In the genomic region with DNA sequence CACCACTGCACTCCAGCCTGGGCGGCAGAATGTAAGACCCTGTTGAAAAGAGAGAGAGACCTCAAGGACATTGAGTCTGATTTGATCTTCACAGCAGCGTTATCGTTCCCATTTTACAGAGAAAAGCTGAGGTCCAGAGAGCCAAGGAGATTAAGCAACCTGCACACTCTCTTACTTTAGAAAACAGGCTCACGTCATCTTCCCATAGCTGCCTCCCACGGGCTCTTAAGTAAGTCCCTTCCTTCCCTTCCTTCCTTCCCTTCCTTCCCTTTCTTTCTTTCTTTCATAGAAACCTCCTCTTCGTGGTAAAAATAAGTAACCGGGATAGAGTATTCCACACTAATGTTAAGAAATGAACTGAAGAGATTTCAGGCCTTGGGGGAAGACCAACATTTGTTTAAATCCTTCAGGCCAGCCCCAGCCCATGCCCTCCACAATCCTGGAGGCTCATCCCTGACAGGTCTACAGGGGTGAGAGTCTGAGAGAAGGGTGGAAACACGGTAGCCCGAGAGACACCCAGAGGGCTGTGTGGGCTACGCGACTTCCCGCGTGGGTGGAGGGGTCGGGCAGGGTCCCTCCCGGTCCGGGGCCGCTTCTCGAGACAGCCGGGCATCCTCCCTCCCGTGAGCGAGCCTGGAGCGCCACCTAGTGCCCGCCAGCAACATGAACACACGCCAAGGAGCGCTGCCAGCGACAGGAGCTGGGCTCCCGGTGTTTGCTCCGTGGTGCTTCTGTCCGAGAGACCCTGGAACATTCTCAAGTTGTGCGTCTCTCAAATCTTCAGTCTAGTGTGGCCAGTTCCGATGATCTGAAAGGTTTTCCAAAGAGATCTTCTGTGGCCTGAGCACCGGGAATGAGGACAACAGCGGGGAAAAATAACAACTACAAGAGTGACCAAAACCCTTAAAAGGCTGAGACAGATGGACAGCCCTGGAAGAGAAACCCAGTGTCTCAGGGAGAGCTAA, we compare ENCODE assay signal across 1 cellular context.
TF ChIP-seq lines count a peak whose summit lies in the region.

No MANE protein-coding gene starts in this region.

TF ChIP-seq in HepG2, 621 proteins besides CTCF, POLR2A, EP300 and RAD21 (continued from another document and continues in another):
- TF ChIP-seq TRAFD1 (CRISPR knock-in tag; IDR thresholded peaks at IDR 0.05; ENCODE audit: borderline replicate concordance), result no peak
- no peak for TF ChIP-seq ZNF101 (CRISPR knock-in tag; IDR thresholded peaks at IDR 0.05; ENCODE audit: borderline replicate concordance, low read depth)
- TF ChIP-seq ZSCAN29 (CRISPR knock-in tag; conservative IDR thresholded peaks at IDR 0.05), result no peak
- no peak for TF ChIP-seq ZNF235 (CRISPR knock-in tag; IDR thresholded peaks at IDR 0.05; ENCODE audit: borderline replicate concordance)
- TF ChIP-seq, protein P1, sequence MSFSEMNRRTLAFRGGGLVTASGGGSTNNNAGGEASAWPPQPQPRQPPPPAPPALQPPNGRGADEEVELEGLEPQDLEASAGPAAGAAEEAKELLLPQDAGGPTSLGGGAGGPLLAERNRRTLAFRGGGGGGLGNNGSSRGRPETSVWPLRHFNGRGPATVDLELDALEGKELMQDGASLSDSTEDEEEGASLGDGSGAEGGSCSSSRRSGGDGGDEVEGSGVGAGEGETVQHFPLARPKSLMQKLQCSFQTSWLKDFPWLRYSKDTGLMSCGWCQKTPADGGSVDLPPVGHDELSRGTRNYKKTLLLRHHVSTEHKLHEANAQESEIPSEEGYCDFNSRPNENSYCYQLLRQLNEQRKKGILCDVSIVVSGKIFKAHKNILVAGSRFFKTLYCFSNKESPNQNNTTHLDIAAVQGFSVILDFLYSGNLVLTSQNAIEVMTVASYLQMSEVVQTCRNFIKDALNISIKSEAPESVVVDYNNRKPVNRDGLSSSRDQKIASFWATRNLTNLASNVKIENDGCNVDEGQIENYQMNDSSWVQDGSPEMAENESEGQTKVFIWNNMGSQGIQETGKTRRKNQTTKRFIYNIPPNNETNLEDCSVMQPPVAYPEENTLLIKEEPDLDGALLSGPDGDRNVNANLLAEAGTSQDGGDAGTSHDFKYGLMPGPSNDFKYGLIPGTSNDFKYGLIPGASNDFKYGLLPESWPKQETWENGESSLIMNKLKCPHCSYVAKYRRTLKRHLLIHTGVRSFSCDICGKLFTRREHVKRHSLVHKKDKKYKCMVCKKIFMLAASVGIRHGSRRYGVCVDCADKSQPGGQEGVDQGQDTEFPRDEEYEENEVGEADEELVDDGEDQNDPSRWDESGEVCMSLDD (CRISPR knock-in tag; IDR thresholded peaks at IDR 0.05; ENCODE audit: borderline replicate concordance), result no peak
- no peak for TF ChIP-seq ARHGAP35 (CRISPR knock-in tag; IDR thresholded peaks at IDR 0.05; ENCODE audit: borderline replicate concordance)
- TF ChIP-seq BRF2 (CRISPR knock-in tag; IDR thresholded peaks at IDR 0.05), result no peak
- no peak for TF ChIP-seq ZNF552 (CRISPR knock-in tag; IDR thresholded peaks at IDR 0.05; ENCODE audit: borderline replicate concordance)
- no peak for TF ChIP-seq PPARG (CRISPR knock-in tag; conservative IDR thresholded peaks at IDR 0.05)
- TF ChIP-seq CC2D1A (CRISPR knock-in tag; IDR thresholded peaks at IDR 0.05), result no peak
- TF ChIP-seq, protein P2, sequence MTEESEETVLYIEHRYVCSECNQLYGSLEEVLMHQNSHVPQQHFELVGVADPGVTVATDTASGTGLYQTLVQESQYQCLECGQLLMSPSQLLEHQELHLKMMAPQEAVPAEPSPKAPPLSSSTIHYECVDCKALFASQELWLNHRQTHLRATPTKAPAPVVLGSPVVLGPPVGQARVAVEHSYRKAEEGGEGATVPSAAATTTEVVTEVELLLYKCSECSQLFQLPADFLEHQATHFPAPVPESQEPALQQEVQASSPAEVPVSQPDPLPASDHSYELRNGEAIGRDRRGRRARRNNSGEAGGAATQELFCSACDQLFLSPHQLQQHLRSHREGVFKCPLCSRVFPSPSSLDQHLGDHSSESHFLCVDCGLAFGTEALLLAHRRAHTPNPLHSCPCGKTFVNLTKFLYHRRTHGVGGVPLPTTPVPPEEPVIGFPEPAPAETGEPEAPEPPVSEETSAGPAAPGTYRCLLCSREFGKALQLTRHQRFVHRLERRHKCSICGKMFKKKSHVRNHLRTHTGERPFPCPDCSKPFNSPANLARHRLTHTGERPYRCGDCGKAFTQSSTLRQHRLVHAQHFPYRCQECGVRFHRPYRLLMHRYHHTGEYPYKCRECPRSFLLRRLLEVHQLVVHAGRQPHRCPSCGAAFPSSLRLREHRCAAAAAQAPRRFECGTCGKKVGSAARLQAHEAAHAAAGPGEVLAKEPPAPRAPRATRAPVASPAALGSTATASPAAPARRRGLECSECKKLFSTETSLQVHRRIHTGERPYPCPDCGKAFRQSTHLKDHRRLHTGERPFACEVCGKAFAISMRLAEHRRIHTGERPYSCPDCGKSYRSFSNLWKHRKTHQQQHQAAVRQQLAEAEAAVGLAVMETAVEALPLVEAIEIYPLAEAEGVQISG (CRISPR knock-in tag; IDR thresholded peaks at IDR 0.05), result no peak; the same call in 1 of the 2 replicates
- no peak for TF ChIP-seq SMAD3 (CRISPR knock-in tag; IDR thresholded peaks at IDR 0.05)
- no peak for TF ChIP-seq USF2 (IDR thresholded peaks at IDR 0.05; ENCODE audit: low read depth, low read length)
- TF ChIP-seq USF2 (CRISPR knock-in tag; IDR thresholded peaks at IDR 0.05; ENCODE audit: borderline replicate concordance), result no peak
- TF ChIP-seq EEA1 (CRISPR knock-in tag; IDR thresholded peaks at IDR 0.05; ENCODE audit: borderline replicate concordance), result no peak
- TF ChIP-seq MTF2 (CRISPR knock-in tag; IDR thresholded peaks at IDR 0.05; ENCODE audit: borderline replicate concordance), result peak; percentile 91; the same call in 1 of the 2 replicates
- TF ChIP-seq KDM5A (IDR thresholded peaks at IDR 0.05; ENCODE audit: borderline replicate concordance, low read length), result no peak
- no peak for TF ChIP-seq ZSCAN30 (CRISPR knock-in tag; IDR thresholded peaks at IDR 0.05)
- TF ChIP-seq ZNF777 (CRISPR knock-in tag; IDR thresholded peaks at IDR 0.05), result 0 out of 2 replicates have a peak, but pooled peaks have one; percentile 26
- TF ChIP-seq, protein P3, sequence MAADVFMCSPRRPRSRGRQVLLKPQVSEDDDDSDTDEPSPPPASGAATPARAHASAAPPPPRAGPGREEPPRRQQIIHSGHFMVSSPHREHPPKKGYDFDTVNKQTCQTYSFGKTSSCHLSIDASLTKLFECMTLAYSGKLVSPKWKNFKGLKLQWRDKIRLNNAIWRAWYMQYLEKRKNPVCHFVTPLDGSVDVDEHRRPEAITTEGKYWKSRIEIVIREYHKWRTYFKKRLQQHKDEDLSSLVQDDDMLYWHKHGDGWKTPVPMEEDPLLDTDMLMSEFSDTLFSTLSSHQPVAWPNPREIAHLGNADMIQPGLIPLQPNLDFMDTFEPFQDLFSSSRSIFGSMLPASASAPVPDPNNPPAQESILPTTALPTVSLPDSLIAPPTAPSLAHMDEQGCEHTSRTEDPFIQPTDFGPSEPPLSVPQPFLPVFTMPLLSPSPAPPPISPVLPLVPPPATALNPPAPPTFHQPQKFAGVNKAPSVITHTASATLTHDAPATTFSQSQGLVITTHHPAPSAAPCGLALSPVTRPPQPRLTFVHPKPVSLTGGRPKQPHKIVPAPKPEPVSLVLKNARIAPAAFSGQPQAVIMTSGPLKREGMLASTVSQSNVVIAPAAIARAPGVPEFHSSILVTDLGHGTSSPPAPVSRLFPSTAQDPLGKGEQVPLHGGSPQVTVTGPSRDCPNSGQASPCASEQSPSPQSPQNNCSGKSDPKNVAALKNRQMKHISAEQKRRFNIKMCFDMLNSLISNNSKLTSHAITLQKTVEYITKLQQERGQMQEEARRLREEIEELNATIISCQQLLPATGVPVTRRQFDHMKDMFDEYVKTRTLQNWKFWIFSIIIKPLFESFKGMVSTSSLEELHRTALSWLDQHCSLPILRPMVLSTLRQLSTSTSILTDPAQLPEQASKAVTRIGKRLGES (CRISPR knock-in tag; IDR thresholded peaks at IDR 0.05; ENCODE audit: borderline replicate concordance), result no peak
- TF ChIP-seq TEAD3 (CRISPR knock-in tag; optimal IDR thresholded peaks at IDR 0.05; ENCODE audit: borderline replicate concordance), result peak; percentile 77
- no peak for TF ChIP-seq RFX5 (IDR thresholded peaks at IDR 0.05; ENCODE audit: low read depth, low read length)
- no peak for TF ChIP-seq REPIN1 (CRISPR knock-in tag; IDR thresholded peaks at IDR 0.05; ENCODE audit: borderline replicate concordance, low read depth)
- TF ChIP-seq, protein P4, sequence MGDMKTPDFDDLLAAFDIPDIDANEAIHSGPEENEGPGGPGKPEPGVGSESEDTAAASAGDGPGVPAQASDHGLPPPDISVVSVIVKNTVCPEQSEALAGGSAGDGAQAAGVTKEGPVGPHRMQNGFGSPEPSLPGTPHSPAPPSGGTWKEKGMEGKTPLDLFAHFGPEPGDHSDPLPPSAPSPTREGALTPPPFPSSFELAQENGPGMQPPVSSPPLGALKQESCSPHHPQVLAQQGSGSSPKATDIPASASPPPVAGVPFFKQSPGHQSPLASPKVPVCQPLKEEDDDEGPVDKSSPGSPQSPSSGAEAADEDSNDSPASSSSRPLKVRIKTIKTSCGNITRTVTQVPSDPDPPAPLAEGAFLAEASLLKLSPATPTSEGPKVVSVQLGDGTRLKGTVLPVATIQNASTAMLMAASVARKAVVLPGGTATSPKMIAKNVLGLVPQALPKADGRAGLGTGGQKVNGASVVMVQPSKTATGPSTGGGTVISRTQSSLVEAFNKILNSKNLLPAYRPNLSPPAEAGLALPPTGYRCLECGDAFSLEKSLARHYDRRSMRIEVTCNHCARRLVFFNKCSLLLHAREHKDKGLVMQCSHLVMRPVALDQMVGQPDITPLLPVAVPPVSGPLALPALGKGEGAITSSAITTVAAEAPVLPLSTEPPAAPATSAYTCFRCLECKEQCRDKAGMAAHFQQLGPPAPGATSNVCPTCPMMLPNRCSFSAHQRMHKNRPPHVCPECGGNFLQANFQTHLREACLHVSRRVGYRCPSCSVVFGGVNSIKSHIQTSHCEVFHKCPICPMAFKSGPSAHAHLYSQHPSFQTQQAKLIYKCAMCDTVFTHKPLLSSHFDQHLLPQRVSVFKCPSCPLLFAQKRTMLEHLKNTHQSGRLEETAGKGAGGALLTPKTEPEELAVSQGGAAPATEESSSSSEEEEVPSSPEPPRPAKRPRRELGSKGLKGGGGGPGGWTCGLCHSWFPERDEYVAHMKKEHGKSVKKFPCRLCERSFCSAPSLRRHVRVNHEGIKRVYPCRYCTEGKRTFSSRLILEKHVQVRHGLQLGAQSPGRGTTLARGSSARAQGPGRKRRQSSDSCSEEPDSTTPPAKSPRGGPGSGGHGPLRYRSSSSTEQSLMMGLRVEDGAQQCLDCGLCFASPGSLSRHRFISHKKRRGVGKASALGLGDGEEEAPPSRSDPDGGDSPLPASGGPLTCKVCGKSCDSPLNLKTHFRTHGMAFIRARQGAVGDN (CRISPR knock-in tag; IDR thresholded peaks at IDR 0.05), result peak; percentile 67
- TF ChIP-seq TAF15 (IDR thresholded peaks at IDR 0.05; ENCODE audit: low read depth, low read length, poor library complexity, severe bottlenecking), result no peak
- TF ChIP-seq, protein P5, sequence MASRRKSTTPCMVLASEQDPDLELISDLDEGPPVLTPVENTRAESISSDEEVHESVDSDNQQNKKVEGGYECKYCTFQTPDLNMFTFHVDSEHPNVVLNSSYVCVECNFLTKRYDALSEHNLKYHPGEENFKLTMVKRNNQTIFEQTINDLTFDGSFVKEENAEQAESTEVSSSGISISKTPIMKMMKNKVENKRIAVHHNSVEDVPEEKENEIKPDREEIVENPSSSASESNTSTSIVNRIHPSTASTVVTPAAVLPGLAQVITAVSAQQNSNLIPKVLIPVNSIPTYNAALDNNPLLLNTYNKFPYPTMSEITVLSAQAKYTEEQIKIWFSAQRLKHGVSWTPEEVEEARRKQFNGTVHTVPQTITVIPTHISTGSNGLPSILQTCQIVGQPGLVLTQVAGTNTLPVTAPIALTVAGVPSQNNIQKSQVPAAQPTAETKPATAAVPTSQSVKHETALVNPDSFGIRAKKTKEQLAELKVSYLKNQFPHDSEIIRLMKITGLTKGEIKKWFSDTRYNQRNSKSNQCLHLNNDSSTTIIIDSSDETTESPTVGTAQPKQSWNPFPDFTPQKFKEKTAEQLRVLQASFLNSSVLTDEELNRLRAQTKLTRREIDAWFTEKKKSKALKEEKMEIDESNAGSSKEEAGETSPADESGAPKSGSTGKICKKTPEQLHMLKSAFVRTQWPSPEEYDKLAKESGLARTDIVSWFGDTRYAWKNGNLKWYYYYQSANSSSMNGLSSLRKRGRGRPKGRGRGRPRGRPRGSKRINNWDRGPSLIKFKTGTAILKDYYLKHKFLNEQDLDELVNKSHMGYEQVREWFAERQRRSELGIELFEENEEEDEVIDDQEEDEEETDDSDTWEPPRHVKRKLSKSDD (CRISPR knock-in tag; IDR thresholded peaks at IDR 0.05; ENCODE audit: low read depth), result no peak
